ENCODE assay signal across 10 cellular contexts in genomic region chr3:141998674-141999290, GRCh38.
A peak's percentile ranks its signal among the peaks of the same experiment; 100 is the strongest.
DNase-seq lines count a peak whose midpoint lies in the region; ATAC-seq, FAIRE-seq and TF ChIP-seq lines count a peak whose summit lies in the region.
"Had no signal": no experiment of that assay in that cellular context is flagged by ENCODE, and none has a peak within 500 bp of the region (broad histone marks: within the 10 kb centered on the region; RNA-seq: fewer than 3 reads in every experiment).

No MANE protein-coding gene starts in this region.

- no peaks in the 10 kb centered on the region for H3K36me3 Mint-ChIP-seq in CD4-positive, alpha-beta T cell (ENCODE audit: low read depth)
- H3K36me3 Mint-ChIP-seq in T-cell: peaks cover 6% of the 10 kb centered on the region
- H3K36me3 Mint-ChIP-seq: activated CD8-positive, alpha-beta memory T cell treated with anti-CD3 and anti-CD28 coated beads, Interleukin-2, amount 10 ng/mL, durations not matched to agents 7 days and 5 days had no signal

- no peaks in the 10 kb centered on the region for H3K9me3 Mint-ChIP-seq in CD4-positive, alpha-beta T cell
- H3K9me3 Mint-ChIP-seq in T-cell: no peaks in the 10 kb centered on the region
- H3K9me3 Mint-ChIP-seq: IgD-negative memory B cell had no signal

- DNase-seq in CD4-positive, alpha-beta T cell: no peak
- DNase-seq in Karpas-422 (peak; percentile 63), HepG2 (ENCODE audit: low spot score) (peak; percentile 14), T-cell (no peak), hypothalamus (lab: John Stamatoyannopoulos, UW) (no peak)
- DNase-seq: activated CD8-positive, alpha-beta memory T cell treated with anti-CD3 and anti-CD28 coated beads, Interleukin-2, amount 10 ng/mL, durations not matched to agents 7 days and 5 days had no signal

- H2AFZ ChIP-seq in Karpas-422 (ENCODE audit: low read length): no peak overlapping the region
- no peak overlapping the region for H2AFZ ChIP-seq in HepG2 (ENCODE audit: low read length)

- H3K36me3 ChIP-seq in Karpas-422 (ENCODE audit: insufficient read depth, low read length) (no peaks in the 10 kb centered on the region), HepG2 (replicated peaks in 1 of 2; ENCODE audit: control insufficient read depth in 1 of 2, insufficient read depth in 2 of 2, low read length in 2 of 2) (no peaks in the 10 kb centered on the region)

- H4K20me1 ChIP-seq in Karpas-422 (ENCODE audit: insufficient read depth, low read depth, low read length) (no peaks in the 10 kb centered on the region), HepG2 (ENCODE audit: insufficient read depth, low read length) (no peaks in the 10 kb centered on the region)

- in situ Hi-C loops in HepG2 (cut with HindIII; ENCODE audit: extremely low pct_ligation_motif_present, low pct_unique_long_range_greater_than_20kb): no loop called here

- H3K4me1 ChIP-seq in Karpas-422 (ENCODE audit: low read length): peaks cover 11% of the 10 kb centered on the region
- H3K4me1 ChIP-seq in HepG2 (ENCODE audit: insufficient read depth, low read length): no peaks in the 10 kb centered on the region

- TF ChIP-seq CTCF in CD4-positive, alpha-beta T cell (IDR thresholded peaks at IDR 0.05): peak; percentile 3
- TF ChIP-seq CTCF in HepG2 (CRISPR knock-in tag; IDR thresholded peaks at IDR 0.05): 0 out of 2 replicates have a peak, but pooled peaks have one; percentile 14

- H3K27me3 ChIP-seq in CD4-positive, alpha-beta T cell (ENCODE audit: control insufficient read depth, insufficient read depth, low read length): no peaks in the 10 kb centered on the region
- H3K27me3 ChIP-seq in Karpas-422 (ENCODE audit: low read length): no peaks in the 10 kb centered on the region
- H3K27me3 ChIP-seq in HepG2 (ENCODE audit: control insufficient read depth in 1 of 2, insufficient read depth in 2 of 2, low read length in 2 of 2): no peaks in the 10 kb centered on the region

- H3K4me3 Mint-ChIP-seq in CD4-positive, alpha-beta T cell: no peak overlapping the region
- no peak overlapping the region for H3K4me3 Mint-ChIP-seq in T-cell
- H3K4me3 Mint-ChIP-seq: activated CD8-positive, alpha-beta memory T cell treated with anti-CD3 and anti-CD28 coated beads, Interleukin-2, amount 10 ng/mL, durations not matched to agents 7 days and 5 days; IgD-negative memory B cell had no signal

- H3K9ac ChIP-seq in Karpas-422 (ENCODE audit: low read length): no peak overlapping the region
- H3K9ac ChIP-seq in HepG2 (ENCODE audit: insufficient read depth, low read depth, low read length): no peak overlapping the region

- no peaks in the 10 kb centered on the region for H3K27me3 Mint-ChIP-seq in CD4-positive, alpha-beta T cell
- no peaks in the 10 kb centered on the region for H3K27me3 Mint-ChIP-seq in T-cell
- H3K27me3 Mint-ChIP-seq: activated CD8-positive, alpha-beta memory T cell treated with anti-CD3 and anti-CD28 coated beads, Interleukin-2, amount 10 ng/mL, durations not matched to agents 7 days and 5 days; IgD-negative memory B cell had no signal

- H3K9me2 ChIP-seq in Karpas-422 (replicated peaks; ENCODE audit: insufficient read depth, low read length): no peaks in the 10 kb centered on the region

- no peaks in the 10 kb centered on the region for H3K4me1 Mint-ChIP-seq in CD4-positive, alpha-beta T cell (ENCODE audit: low read depth)
- H3K4me1 Mint-ChIP-seq in T-cell: no peaks in the 10 kb centered on the region

- no peaks in the 10 kb centered on the region for H3K9me3 ChIP-seq in CD4-positive, alpha-beta T cell (ENCODE audit: control insufficient read depth, low read length)
- H3K9me3 ChIP-seq in Karpas-422 (ENCODE audit: low read length) (no peaks in the 10 kb centered on the region), HepG2 (ENCODE audit: low read length) (no peaks in the 10 kb centered on the region)

- TF ChIP-seq EP300 in HepG2 (IDR thresholded peaks at IDR 0.05; ENCODE audit: low read depth in 2 of 2, low read length in 2 of 2): no peak
- no peak for TF ChIP-seq EP300 in HepG2 (CRISPR knock-in tag; IDR thresholded peaks at IDR 0.05; ENCODE audit: borderline replicate concordance)

- peaks cover 7% of the 10 kb centered on the region; the same call in 1 of the 2 replicates for H3K79me2 ChIP-seq in Karpas-422 (ENCODE audit: low read length)
- H3K79me2 ChIP-seq in HepG2 (ENCODE audit: insufficient read depth, low read length): no peaks in the 10 kb centered on the region

- no peak overlapping the region for H3K27ac Mint-ChIP-seq in CD4-positive, alpha-beta T cell
- no peak overlapping the region for H3K27ac Mint-ChIP-seq in T-cell
- H3K27ac Mint-ChIP-seq: activated CD8-positive, alpha-beta memory T cell treated with anti-CD3 and anti-CD28 coated beads, Interleukin-2, amount 10 ng/mL, durations not matched to agents 7 days and 5 days; IgD-negative memory B cell had no signal

- intact Hi-C loops in CD4-positive, alpha-beta T cell (cut with DNase I, micrococcal nuclease): loop anchor here (2.0 kb wide), 2 partner anchors 422 to 538 kb away; no protein-coding TSS in a partner anchor
- intact Hi-C loops in HepG2 (cut with micrococcal nuclease; ENCODE audit: unreplicated experiment): no loop called here

- H3K27ac ChIP-seq in CD4-positive, alpha-beta T cell (ENCODE audit: low read depth, low read length): no peak overlapping the region
- H3K27ac ChIP-seq in Karpas-422 (ENCODE audit: low read length): no peak overlapping the region
- no peak overlapping the region for H3K27ac ChIP-seq in HepG2 (ENCODE audit: extremely low read length, insufficient read depth, low read length)

- H3K4me2 ChIP-seq in Karpas-422 (ENCODE audit: low read depth, low read length, poor library complexity, severe bottlenecking) (no peak overlapping the region), HepG2 (ENCODE audit: low read depth, low read length) (no peak overlapping the region)

- H3K4me3 ChIP-seq in Karpas-422 (ENCODE audit: low read length): no peak overlapping the region
- H3K4me3 ChIP-seq in HepG2 (replicated peaks in 1 of 3; ENCODE audit: insufficient read depth in 1 of 3, low read depth in 2 of 3, low read length in 3 of 3): no peak overlapping the region

- WGBS in HepG2 (ENCODE audit: low lambda C conversion rate): 91% methylated on average over 4 of the region's 4 CpGs

- peak; percentile 78 for FAIRE-seq in TTC549 (lab: Jason Lieb, UNC)
- no peak for FAIRE-seq in HepG2 (lab: Jason Lieb, UNC)

- TF ChIP-seq RAD21 in HepG2 (CRISPR knock-in tag; IDR thresholded peaks at IDR 0.05): no peak

- CTCF ChIA-PET in CD4-positive, alpha-beta T cell (lab: Charles Lee): no interaction called here
- CTCF ChIA-PET in HepG2 (lab: Yijun Ruan, JAX; ENCODE audit: low intra/inter-chr PET ratio, low total read pairs): interaction anchor here (0.8 kb wide), 1 partner anchor 36 kb away, joined by 3 read pairs; no protein-coding TSS in a partner anchor
- CTCF ChIA-PET in T-cell (lab: Charles Lee): no interaction called here

- no peak for TF ChIP-seq POLR2A in HepG2 (IDR thresholded peaks at IDR 0.05; ENCODE audit: insufficient read depth in 1 of 2, low read depth in 2 of 2, low read length in 2 of 2)

- no TSS peak for BruUV-seq in HepG2 (replicated peaks; lab: Mats Ljungman, UMichigan)

- ATAC-seq in CD4-positive, alpha-beta T cell (ENCODE audit: poor library complexity): no peak
- ATAC-seq in HepG2 (no peak), HG03442 (IDR thresholded peaks at IDR 0.05; ENCODE audit: unreplicated experiment) (no peak), T-cell (replicated peaks in 1 of 4) (no peak), HG03520 (IDR thresholded peaks at IDR 0.05; ENCODE audit: unreplicated experiment) (no peak)
- ATAC-seq: activated CD8-positive, alpha-beta memory T cell treated with anti-CD3 and anti-CD28 coated beads, Interleukin-2, amount 10 ng/mL, durations not matched to agents 7 days and 5 days had no signal

- POLR2A ChIA-PET in CD4-positive, alpha-beta T cell (lab: Charles Lee): no interaction called here
- POLR2A ChIA-PET in HepG2 (lab: Yijun Ruan, JAX) (no interaction called here), T-cell (lab: Charles Lee) (no interaction called here)

TF ChIP-seq in HepG2, 621 proteins besides CTCF, POLR2A, EP300 and RAD21:
- TF ChIP-seq STAG1 (CRISPR knock-in tag; IDR thresholded peaks at IDR 0.05) (peak; percentile 37; the same call in 1 of the 2 replicates), ZBTB38 (CRISPR knock-in tag; IDR thresholded peaks at IDR 0.05) (no peak)

Comparison
In these comparisons a context has a peak if more than half of its experiments do, and no peak if none do; other contexts are left out.
1. DNase-seq: peak in Karpas-422 (single experiment) and HepG2 (single experiment); none in CD4-positive, alpha-beta T cell (0 of 10), T-cell (0 of 34) and hypothalamus (0 of 51).